In genomic region chr19:55319786-55320185, GRCh38 we compare ENCODE assay signal across 10 cellular contexts. TPM values are rescaled to one million over a fixed set of nuclear protein-coding genes. Genes with fewer than 3 reads are reported as not detected.
DNase-seq lines count a peak whose midpoint lies in the region; ATAC-seq, FAIRE-seq and TF ChIP-seq lines count a peak whose summit lies in the region.
"Had no signal": no experiment of that assay in that cellular context is flagged by ENCODE, and none has a peak within 500 bp of the region (broad histone marks: within the 10 kb centered on the region; RNA-seq: fewer than 3 reads in every experiment).

No MANE protein-coding gene starts in this region.

- H3K4me1 ChIP-seq in kidney (ENCODE audit: control insufficient read depth in 1 of 2, insufficient read depth in 1 of 2, low read depth in 1 of 2, low read length in 2 of 2): no peaks in the 10 kb centered on the region

- in situ Hi-C loops in brain microvascular endothelial cell (cut with HindIII; ENCODE audit: low pct_ligation_motif_present, low sequenced_read_pairs): no loop called here

- H3K9me3 Mint-ChIP-seq in activated naive CD4-positive, alpha-beta T cell treated with anti-CD3 and anti-CD28 coated beads, Interleukin-2, amount 10 ng/mL, durations not matched to agents 7 days and 5 days: no peaks in the 10 kb centered on the region
- H3K9me3 Mint-ChIP-seq: activated T-cell treated with anti-CD3 and anti-CD28 coated beads, Interleukin-2, amount 50 U/mL, for 72 hours had no signal

- H3K27ac Mint-ChIP-seq in activated naive CD4-positive, alpha-beta T cell treated with anti-CD3 and anti-CD28 coated beads, Interleukin-2, amount 10 ng/mL, durations not matched to agents 7 days and 5 days: no peak overlapping the region
- H3K27ac Mint-ChIP-seq: activated T-cell treated with anti-CD3 and anti-CD28 coated beads, Interleukin-2, amount 50 U/mL, for 72 hours had no signal

- H3K4me3 ChIP-seq in HFF-Myc (replicated peaks; ENCODE audit: low read depth, low read length): peak overlapping the region; percentile 19; the same call in 1 of the 2 replicates
- peak overlapping the region; percentile 37 for H3K4me3 ChIP-seq in brain microvascular endothelial cell (ENCODE audit: low read depth, low read length)
- H3K4me3 ChIP-seq in kidney (ENCODE audit: low read length in 2 of 2): no peak overlapping the region

- peaks cover 7% of the 10 kb centered on the region for H3K4me1 Mint-ChIP-seq in activated naive CD4-positive, alpha-beta T cell treated with anti-CD3 and anti-CD28 coated beads, Interleukin-2, amount 10 ng/mL, durations not matched to agents 7 days and 5 days

- H3K4me3 Mint-ChIP-seq in activated naive CD4-positive, alpha-beta T cell treated with anti-CD3 and anti-CD28 coated beads, Interleukin-2, amount 10 ng/mL, durations not matched to agents 7 days and 5 days: no peak overlapping the region
- H3K4me3 Mint-ChIP-seq: activated T-cell treated with anti-CD3 and anti-CD28 coated beads, Interleukin-2, amount 50 U/mL, for 72 hours had no signal

- peaks cover 42% of the 10 kb centered on the region for H3K27me3 Mint-ChIP-seq in activated naive CD4-positive, alpha-beta T cell treated with anti-CD3 and anti-CD28 coated beads, Interleukin-2, amount 10 ng/mL, durations not matched to agents 7 days and 5 days

- no peak for ATAC-seq in left colon
- ATAC-seq: activated T-cell treated with anti-CD3 and anti-CD28 coated beads, Interleukin-2, amount 50 U/mL, for 72 hours had no signal

- H3K27ac ChIP-seq in brain microvascular endothelial cell: no peak overlapping the region
- no peak overlapping the region for H3K27ac ChIP-seq in kidney (ENCODE audit: low read depth in 2 of 2, low read length in 2 of 2)

- intact Hi-C loops in kidney (cut with DNase I): no loop called here
- intact Hi-C loops in left colon (cut with DNase I, micrococcal nuclease): no loop called here

- TF ChIP-seq CTCF in HFF-Myc (IDR thresholded peaks at IDR 0.05; ENCODE audit: low read depth, low read length, missing control alignments) (no peak), brain microvascular endothelial cell (IDR thresholded peaks at IDR 0.05; ENCODE audit: low read depth, low read length, missing control alignments) (no peak), kidney (IDR thresholded peaks at IDR 0.05; ENCODE audit: borderline replicate concordance, extremely low read depth, insufficient read depth) (no peak)

- DNase-seq in AG08395 (ENCODE audit: low spot score): peak; percentile 75
- DNase-seq in HFF-Myc (ENCODE audit: extremely low read depth, low read depth): no peak
- DNase-seq in brain microvascular endothelial cell: peak; percentile 42
- DNase-seq in kidney: peak; percentile 78
- DNase-seq in activated naive CD4-positive, alpha-beta T cell treated with anti-CD3 and anti-CD28 coated beads, Interleukin-2, amount 10 ng/mL, durations not matched to agents 7 days and 5 days: no peak
- no peak for DNase-seq in effector CD4-positive, alpha-beta T cell
- no peak for DNase-seq in left colon
- DNase-seq in activated CD8-positive, alpha-beta memory T cell treated with anti-CD3 and anti-CD28 coated beads, Interleukin-2, amount 50 U/mL, for 4 hours: no peak
- DNase-seq: activated T-cell treated with anti-CD3 and anti-CD28 coated beads, Interleukin-2, amount 50 U/mL, for 72 hours; NCI-H1694 treated with DMSO at 0.1 percent for 48 hours had no signal

- no peak overlapping the region for H3K9ac ChIP-seq in kidney (ENCODE audit: low read length in 2 of 2)

- FAIRE-seq in kidney (lab: Jason Lieb, UNC): no peak

- H3K9me3 ChIP-seq in kidney (ENCODE audit: control insufficient read depth in 1 of 2, low read length in 2 of 2): peaks cover 0 to 8% of the 10 kb centered on the region in 2 donors

- no peaks in the 10 kb centered on the region for H3K36me3 Mint-ChIP-seq in activated naive CD4-positive, alpha-beta T cell treated with anti-CD3 and anti-CD28 coated beads, Interleukin-2, amount 10 ng/mL, durations not matched to agents 7 days and 5 days

- H3K36me3 ChIP-seq in brain microvascular endothelial cell (replicated peaks) (no peaks in the 10 kb centered on the region), kidney (ENCODE audit: control insufficient read depth in 1 of 2, insufficient read depth in 2 of 2, low read length in 2 of 2) (peaks cover 0 to 4% of the 10 kb centered on the region in 2 donors)

- H3K27me3 ChIP-seq in brain microvascular endothelial cell (replicated peaks): no peaks in the 10 kb centered on the region

- CTCF ChIA-PET in activated naive CD4-positive, alpha-beta T cell treated with anti-CD3 and anti-CD28 coated beads, Interleukin-2, amount 10 ng/mL, durations not matched to agents 7 days and 5 days (lab: Charles Lee): interaction anchor here (1.6 kb wide), 1 partner anchor 18 kb away, joined by 4 read pairs; no protein-coding TSS in a partner anchor

RNA-seq across cellular contexts. Expression of gene TMEM150B, which starts 5.4 kb away (rescaled TPM):
- 3.6 TPM for total RNA-seq in kidney
- polyA plus RNA-seq in kidney (ENCODE audit: insufficient read depth, low read depth, low replicate concordance): 5.4 TPM
- 10 to 100 TPM; 50.2 to 54.6 TPM for total RNA-seq in left colon
- total RNA-seq: activated T-cell treated with anti-CD3 and anti-CD28 coated beads, Interleukin-2, amount 50 U/mL, for 72 hours had no signal

RNA-seq across cellular contexts. Expression of gene KMT5C, which starts 19.9 kb away (rescaled TPM):
- total RNA-seq in kidney (13.0 TPM), left colon (10 to 100 TPM; 19.0 to 20.7 TPM)
- 4.1 TPM for polyA plus RNA-seq in kidney (ENCODE audit: insufficient read depth, low read depth, low replicate concordance)

RNA-seq across cellular contexts. Expression of gene COX6B2, which starts 34.7 kb away (rescaled TPM):
- total RNA-seq in kidney (3.8 TPM), left colon (10 to 100 TPM; 23.0 to 27.6 TPM)
- 0.62 TPM for polyA plus RNA-seq in kidney (ENCODE audit: insufficient read depth, low read depth, low replicate concordance)

RNA-seq across cellular contexts. Expression of gene BRSK1, which starts 36.0 kb away (rescaled TPM):
- 6.5 TPM for total RNA-seq in kidney
- 1.4 TPM for polyA plus RNA-seq in kidney (ENCODE audit: insufficient read depth, low read depth, low replicate concordance)
- 1 to 10 TPM in 1 of 2 donors, under 1 TPM in 1; 0.95 to 1.3 TPM for total RNA-seq in left colon

RNA-seq across cellular contexts. Expression of gene HSPBP1, which starts 39.9 kb away (rescaled TPM):
- total RNA-seq in kidney (37.6 TPM), left colon (10 to 100 TPM; 28.4 to 35.2 TPM)
- 55.9 TPM for polyA plus RNA-seq in kidney (ENCODE audit: insufficient read depth, low read depth, low replicate concordance)

Comparison
In these comparisons a context has a peak if more than half of its experiments do, and no peak if none do; other contexts are left out.
1. DNase-seq: peak in AG08395 (single experiment), brain microvascular endothelial cell (single experiment) and kidney (single experiment); none in HFF-Myc (single experiment), activated naive CD4-positive, alpha-beta T cell treated with anti-CD3 and anti-CD28 coated beads, Interleukin-2, amount 10 ng/mL, durations not matched to agents 7 days and 5 days (single experiment), effector CD4-positive, alpha-beta T cell (single experiment), left colon (0 of 2) and activated CD8-positive, alpha-beta memory T cell treated with anti-CD3 and anti-CD28 coated beads, Interleukin-2, amount 50 U/mL, for 4 hours (single experiment).
2. H3K4me3 ChIP-seq: peak in HFF-Myc (single experiment) and brain microvascular endothelial cell (single experiment); none in kidney (0 of 2).
3. RNA of gene TMEM150B, which starts 5.4 kb away (total RNA-seq): 50.2 to 54.6 TPM in left colon; 3.6 TPM in kidney (single experiment); every median in the first group is over 10 times any median in the second.